Comparison of ENCODE assay signal across 27 cellular contexts in the genomic region with DNA sequence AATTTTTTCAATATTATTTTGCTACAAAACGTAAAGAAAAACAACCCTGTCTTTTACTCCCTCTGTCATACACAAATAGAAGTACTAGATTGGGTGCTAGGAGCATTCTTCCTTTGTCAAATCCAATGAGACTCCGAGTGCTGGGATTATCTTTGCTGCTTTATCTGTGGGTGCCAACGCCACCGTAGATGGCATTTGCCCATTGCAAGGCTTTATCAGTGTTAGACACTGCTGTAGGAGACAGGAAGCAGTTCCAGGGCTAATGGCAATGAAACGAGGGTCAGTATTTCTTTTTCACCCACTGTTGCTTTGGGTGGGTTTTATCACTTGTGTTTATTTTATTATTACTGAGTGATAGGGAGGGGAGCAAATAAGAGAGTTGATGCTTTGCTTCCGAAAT.
"Had no signal": no experiment of that assay in that cellular context is flagged by ENCODE, and none has a peak within 500 bp of the region (broad histone marks: within the 10 kb centered on the region; RNA-seq: fewer than 3 reads in every experiment).

No MANE protein-coding gene starts in this region.

- H3K4me1 Mint-ChIP-seq: immature natural killer cell; natural killer cell; stimulated activated naive B cell treated with anti-CD40 and anti-IgM and Interleukin-4, amounts not matched to agents 10 μg/mL and 1 μg/mL and 100 μg/mL, for 72 hours had no signal

- H3K27ac ChIP-seq: left ventricle myocardium inferior, pancreas, prostate gland, skin epidermis, suprapubic skin, thoracic aorta, tibial artery, upper lobe of right lung had no signal

- H3K9me3 ChIP-seq: left ventricle myocardium inferior, pancreas, prostate gland, suprapubic skin, thoracic aorta, tibial artery, upper lobe of right lung had no signal

- H3K4me3 ChIP-seq: left ventricle myocardium inferior, lung, pancreas, prostate gland, skin epidermis, suprapubic skin, thoracic aorta, tibial artery, upper lobe of right lung had no signal

- H3K9me3 Mint-ChIP-seq: naive B cell; natural killer cell; neural crest cell; stimulated activated naive B cell treated with anti-CD40 and anti-IgM and Interleukin-4, amounts not matched to agents 10 μg/mL and 1 μg/mL and 100 μg/mL, for 72 hours had no signal

- H3K36me3 ChIP-seq: pancreas, prostate gland, suprapubic skin, thoracic aorta, upper lobe of right lung had no signal

- H3K36me3 Mint-ChIP-seq: immature natural killer cell; naive B cell; natural killer cell; stimulated activated naive B cell treated with anti-CD40 and anti-IgM and Interleukin-4, amounts not matched to agents 10 μg/mL and 1 μg/mL and 100 μg/mL, for 72 hours had no signal

- DNase-seq: hypothalamus; immature natural killer cell; kidney; left ventricle myocardium inferior; naive B cell; natural killer cell; nucleus accumbens; pancreas; posterior cingulate gyrus; retina; right cardiac atrium; stimulated activated CD4-positive, alpha-beta T cell treated with anti-CD3 and anti-CD28 coated beads, Interleukin-12 subunit alpha, Interleukin-12 subunit beta, amount 100 ng/mL, for 4 hours; stimulated activated CD4-positive, alpha-beta T cell treated with anti-CD3 and anti-CD28 coated beads, Interleukin-15, amount 100 ng/mL, for 24 hours; stimulated activated CD4-positive, alpha-beta T cell treated with anti-CD3 and anti-CD28 coated beads, Interleukin-2, amount 100 ng/mL, for 24 hours; stimulated activated CD4-positive, alpha-beta T cell treated with anti-CD3 and anti-CD28 coated beads, Interleukin-4, amount 100 ng/mL, for 1 hour; stimulated activated naive B cell treated with anti-CD40 and anti-IgM and Interleukin-4, amounts not matched to agents 10 μg/mL and 1 μg/mL and 100 μg/mL, for 72 hours; stimulated activated naive CD8-positive, alpha-beta T cell treated with anti-CD3 and anti-CD28 coated beads, Interleukin-15, Interleukin-2, amounts not matched to agents 100 U/mL and 50 U/mL, for 24 hours; tibial artery; trophoblast cell; upper lobe of right lung had no signal

- H3K4me3 Mint-ChIP-seq: immature natural killer cell; naive B cell; natural killer cell; neural crest cell; stimulated activated naive B cell treated with anti-CD40 and anti-IgM and Interleukin-4, amounts not matched to agents 10 μg/mL and 1 μg/mL and 100 μg/mL, for 72 hours had no signal

- H3K27me3 Mint-ChIP-seq: naive B cell; stimulated activated naive B cell treated with anti-CD40 and anti-IgM and Interleukin-4, amounts not matched to agents 10 μg/mL and 1 μg/mL and 100 μg/mL, for 72 hours had no signal

- H3K27ac Mint-ChIP-seq: immature natural killer cell; naive B cell; natural killer cell; stimulated activated naive B cell treated with anti-CD40 and anti-IgM and Interleukin-4, amounts not matched to agents 10 μg/mL and 1 μg/mL and 100 μg/mL, for 72 hours had no signal

- H3K4me1 ChIP-seq: pancreas, prostate gland, upper lobe of right lung had no signal

- H3K27me3 ChIP-seq: pancreas, suprapubic skin, tibial artery, upper lobe of right lung had no signal

- ATAC-seq: natural killer cell; pancreas; right cardiac atrium; sciatic nerve; stimulated activated naive B cell treated with anti-CD40 and anti-IgM and Interleukin-4, amounts not matched to agents 10 μg/mL and 1 μg/mL and 100 μg/mL, for 72 hours; stimulated activated naive CD8-positive, alpha-beta T cell treated with anti-CD3 and anti-CD28 coated beads, Interleukin-15, Interleukin-2, amounts not matched to agents 100 U/mL and 50 U/mL, for 24 hours; upper lobe of right lung had no signal
